ENCODE assay signal across 19 cellular contexts in genomic region chr2:60316381-60317028, GRCh38.
DNase-seq lines count a peak whose midpoint lies in the region; ATAC-seq and TF ChIP-seq lines count a peak whose summit lies in the region.
"Had no signal": no experiment of that assay in that cellular context is flagged by ENCODE, and none has a peak within 500 bp of the region (broad histone marks: within the 10 kb centered on the region; RNA-seq: fewer than 3 reads in every experiment).

No MANE protein-coding gene starts in this region.

- H3K4me1 Mint-ChIP-seq in glutamatergic neuron (ENCODE audit: low read depth, unreplicated experiment) (peaks cover 33% of the 10 kb centered on the region), WTC11 (peaks cover 31% of the 10 kb centered on the region)

- H3K27ac ChIP-seq in neuronal stem cell (replicated peaks; ENCODE audit: low read length): no peak overlapping the region
- H3K27ac ChIP-seq: sigmoid colon had no signal

- no peak overlapping the region for H3K27ac Mint-ChIP-seq in glutamatergic neuron (ENCODE audit: unreplicated experiment)
- H3K27ac Mint-ChIP-seq in WTC11: no peak overlapping the region
- H3K27ac Mint-ChIP-seq: activated CD4-positive, alpha-beta T cell treated with anti-CD3 and anti-CD28 coated beads for 36 hours; CD8-positive, alpha-beta memory T cell had no signal

- H2AFZ ChIP-seq in neuronal stem cell (ENCODE audit: low read length): peak overlapping the region; percentile 58

- H3K18ac ChIP-seq in neuronal stem cell (ENCODE audit: low read length): no peak overlapping the region

- DNase-seq in NCI-H526 (lab: John Stamatoyannopoulos, UW) (peak; percentile 88 to 93), glutamatergic neuron (peak; percentile 60), neuronal stem cell (ENCODE audit: low spot score) (peak; percentile 38), activated gamma-delta T cell treated with Interleukin-2 at 50 U/mL for 16 hours (no peak), WTC11 (ENCODE audit: low spot score) (no peak), NCI-H345 (lab: John Stamatoyannopoulos, UW) (no peak)
- DNase-seq: activated CD4-positive, alpha-beta T cell treated with anti-CD3 and anti-CD28 coated beads for 36 hours; activated effector memory CD4-positive, alpha-beta T cell treated with Interleukin-2 at 50 U/mL for 16 hours; amniotic stem cell; CD8-positive, alpha-beta memory T cell; EL; kidney; NCI-H187 treated with DMSO at 0.1 percent for 48 hours; NCI-H524; PC-3; sigmoid colon; stimulated activated CD4-positive, alpha-beta T cell treated with anti-CD3 and anti-CD28 coated beads, Interleukin-2, amount 100 ng/mL, for 24 hours had no signal

- H2AK5ac ChIP-seq in neuronal stem cell (ENCODE audit: low read depth, low read length): no peak overlapping the region

- H2BK12ac ChIP-seq in neuronal stem cell (ENCODE audit: low read length): no peak overlapping the region

- H3K36me3 ChIP-seq in neuronal stem cell (replicated peaks in 1 of 2; ENCODE audit: control insufficient read depth in 2 of 2, insufficient read depth in 2 of 2, low read length in 2 of 2): no peaks in the 10 kb centered on the region
- H3K36me3 ChIP-seq: sigmoid colon had no signal

- H3K4me3 ChIP-seq in neuronal stem cell (ENCODE audit: low read length in 2 of 2): no peak overlapping the region
- H3K4me3 ChIP-seq: sigmoid colon had no signal

- H3K9me3 ChIP-seq in neuronal stem cell (replicated peaks in 1 of 2; ENCODE audit: control insufficient read depth in 2 of 2, insufficient read depth in 1 of 2, low read depth in 1 of 2, low read length in 2 of 2): no peaks in the 10 kb centered on the region
- H3K9me3 ChIP-seq: sigmoid colon had no signal

- CTCF ChIA-PET in WTC11 (lab: Charles Lee): interaction anchor here (0.6 kb wide), 1 partner anchor 69 kb away, joined by 3 read pairs; no protein-coding TSS in a partner anchor

- peak; percentile 32 for ATAC-seq in GM18867 (IDR thresholded peaks at IDR 0.05; ENCODE audit: unreplicated experiment)
- no peak for ATAC-seq in HG03039 (IDR thresholded peaks at IDR 0.05; ENCODE audit: unreplicated experiment)
- ATAC-seq in WTC11: no peak
- ATAC-seq: activated CD4-positive, alpha-beta T cell treated with anti-CD3 and anti-CD28 coated beads for 36 hours; PC-3 had no signal

- no peak overlapping the region for H4K91ac ChIP-seq in neuronal stem cell (ENCODE audit: low read depth, low read length, poor library complexity)

- H2BK120ac ChIP-seq in neuronal stem cell (ENCODE audit: low read depth, low read length): no peak overlapping the region

- no peaks in the 10 kb centered on the region for H3K36me3 Mint-ChIP-seq in glutamatergic neuron (ENCODE audit: unreplicated experiment)
- H3K36me3 Mint-ChIP-seq in WTC11: no peaks in the 10 kb centered on the region
- H3K36me3 Mint-ChIP-seq: CD8-positive, alpha-beta memory T cell had no signal

- no peaks in the 10 kb centered on the region for H3K9me3 Mint-ChIP-seq in glutamatergic neuron (ENCODE audit: unreplicated experiment)
- H3K9me3 Mint-ChIP-seq in WTC11: no peaks in the 10 kb centered on the region
- H3K9me3 Mint-ChIP-seq: CD8-positive, alpha-beta memory T cell had no signal

- no peak overlapping the region for H3K23ac ChIP-seq in neuronal stem cell (ENCODE audit: low read depth, low read length, poor library complexity)

- H2BK5ac ChIP-seq in neuronal stem cell (ENCODE audit: low read length): no peak overlapping the region

- H3K27me3 Mint-ChIP-seq in glutamatergic neuron (ENCODE audit: unreplicated experiment): peaks cover 3% of the 10 kb centered on the region
- no peaks in the 10 kb centered on the region; the same call in 1 of the 2 replicates for H3K27me3 Mint-ChIP-seq in WTC11 (ENCODE audit: low read depth)
- H3K27me3 Mint-ChIP-seq: activated CD4-positive, alpha-beta T cell treated with anti-CD3 and anti-CD28 coated beads for 36 hours had no signal

- no peak overlapping the region for H4K8ac ChIP-seq in neuronal stem cell (ENCODE audit: low read depth, low read length)

- H3K27me3 ChIP-seq in neuronal stem cell (ENCODE audit: control insufficient read depth in 3 of 3, insufficient read depth in 3 of 3, low read depth in 1 of 3, low read length in 3 of 3): peaks cover 0 to 8% (median 0%) of the 10 kb centered on the region in 3 experiments
- H3K27me3 ChIP-seq: sigmoid colon had no signal

- H3K4me3 Mint-ChIP-seq in glutamatergic neuron (ENCODE audit: unreplicated experiment): no peak overlapping the region
- H3K4me3 Mint-ChIP-seq in WTC11: no peak overlapping the region
- H3K4me3 Mint-ChIP-seq: activated CD4-positive, alpha-beta T cell treated with anti-CD3 and anti-CD28 coated beads for 36 hours; CD8-positive, alpha-beta memory T cell had no signal

- H2BK15ac ChIP-seq in neuronal stem cell (ENCODE audit: low read length): no peak overlapping the region

- no peaks in the 10 kb centered on the region for H3K79me1 ChIP-seq in neuronal stem cell (ENCODE audit: low read depth, low read length)

- no peak overlapping the region for H3K4me2 ChIP-seq in neuronal stem cell (ENCODE audit: insufficient read depth, low read length, poor library complexity, severe bottlenecking)

- WGBS in neuronal stem cell (ENCODE audit: extremely low coverage in 2 of 2, insufficient read length in 2 of 2, insufficient replicate concordance in 1 of 2), 2 donors: no CpG with 5 or more reads among the region's 7 CpGs

- H3K9ac ChIP-seq in neuronal stem cell (ENCODE audit: low read depth, low read length, poor library complexity): no peak overlapping the region

- H3K14ac ChIP-seq in neuronal stem cell (ENCODE audit: low read length): no peak overlapping the region

- H3K4me1 ChIP-seq in neuronal stem cell (ENCODE audit: control insufficient read depth in 2 of 2, insufficient read depth in 1 of 2, low read depth in 1 of 2, low read length in 2 of 2): peaks cover 0 to 3% of the 10 kb centered on the region in 2 donors

- no peak overlapping the region for H3K4ac ChIP-seq in neuronal stem cell (ENCODE audit: low read length)

- no peak for TF ChIP-seq CTCF in glutamatergic neuron (IDR thresholded peaks at IDR 0.05; ENCODE audit: partially characterized antibody, unreplicated experiment)
- TF ChIP-seq CTCF in WTC11 (IDR thresholded peaks at IDR 0.05): no peak

- POLR2A ChIA-PET in WTC11 (lab: Charles Lee): no interaction called here

TF ChIP-seq in WTC11, 78 proteins besides CTCF, POLR2A, EP300 and RAD21:
- TF ChIP-seq ZNF232 (CRISPR knock-in tag; IDR thresholded peaks at IDR 0.05) (no peak), USF2 (CRISPR knock-in tag; IDR thresholded peaks at IDR 0.05) (no peak), NR1H2 (CRISPR knock-in tag; IDR thresholded peaks at IDR 0.05) (no peak), TEAD4 (CRISPR knock-in tag; IDR thresholded peaks at IDR 0.05) (no peak), MXD4 (CRISPR knock-in tag; IDR thresholded peaks at IDR 0.05; ENCODE audit: borderline replicate concordance) (no peak)
- TF ChIP-seq, protein P1, sequence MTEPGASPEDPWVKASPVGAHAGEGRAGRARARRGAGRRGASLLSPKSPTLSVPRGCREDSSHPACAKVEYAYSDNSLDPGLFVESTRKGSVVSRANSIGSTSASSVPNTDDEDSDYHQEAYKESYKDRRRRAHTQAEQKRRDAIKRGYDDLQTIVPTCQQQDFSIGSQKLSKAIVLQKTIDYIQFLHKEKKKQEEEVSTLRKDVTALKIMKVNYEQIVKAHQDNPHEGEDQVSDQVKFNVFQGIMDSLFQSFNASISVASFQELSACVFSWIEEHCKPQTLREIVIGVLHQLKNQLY (CRISPR knock-in tag; IDR thresholded peaks at IDR 0.05): no peak
TF ChIP-seq in WTC11: peak in this region for 0.

Comparison
In these comparisons a context has a peak if more than half of its experiments do, and no peak if none do; other contexts are left out.
1. DNase-seq: peak in NCI-H526 (2 of 2), glutamatergic neuron (single experiment) and neuronal stem cell (single experiment); none in activated gamma-delta T cell treated with Interleukin-2 at 50 U/mL for 16 hours (single experiment), WTC11 (single experiment) and NCI-H345 (single experiment).